Comparison of ENCODE assay signal across 21 cellular contexts in the genomic region with DNA sequence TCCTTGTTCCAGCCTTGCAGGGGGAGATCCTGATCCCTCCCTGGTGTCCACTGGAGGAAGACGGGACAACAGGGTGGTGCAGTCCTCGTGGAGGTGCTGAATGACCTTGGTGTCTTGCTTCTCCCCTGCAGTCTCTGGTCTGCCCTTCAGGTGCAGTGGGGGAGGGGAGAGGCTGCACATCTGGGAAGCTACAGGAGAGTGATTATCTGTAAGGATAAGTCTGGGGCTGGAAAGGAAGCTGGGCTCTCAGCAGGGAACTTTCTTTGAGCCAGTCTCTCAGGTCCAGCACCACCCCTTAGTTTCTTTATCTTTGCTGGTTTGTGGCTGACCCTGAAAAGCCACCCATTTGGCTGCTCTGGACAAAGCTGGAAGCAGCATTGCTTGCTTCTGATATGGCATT.
"Had no signal": no experiment of that assay in that cellular context is flagged by ENCODE, and none has a peak within 500 bp of the region (broad histone marks: within the 10 kb centered on the region; RNA-seq: fewer than 3 reads in every experiment).

No MANE protein-coding gene starts in this region.

- FAIRE-seq: RCC 7860 had no signal

- DNase-seq: Karpas-422, KG1, MG63, NCI-H1092, NCI-H1105 treated with DMSO at 0.1 percent for 48 hours, NCI-H1417 treated with DMSO at 0.1 percent for 48 hours, NCI-H146, NCI-H1694 treated with DMSO at 0.1 percent for 48 hours, NCI-H1930, NCI-H2081, NCI-H2107, NCI-H2227 treated with DMSO at 0.1 percent for 48 hours, NCI-H524, NCI-H526 treated with DMSO at 0.1 percent for 48 hours, NCI-H774, Right ventricle myocardium superior, RPMI8226, SIG-M5 had no signal

- H3K4me1 ChIP-seq: SJSA1 had no signal

- H3K27ac ChIP-seq: SJSA1, SK-N-MC had no signal

- H3K9me3 ChIP-seq: MG63, SJSA1 had no signal

- H3K4me3 ChIP-seq: MG63, SJSA1, SK-N-MC had no signal

- H3K27me3 ChIP-seq: MG63 had no signal

- H3K36me3 ChIP-seq: MG63, SJSA1 had no signal
